Comparison of ENCODE assay signal across 1 cellular context in the genomic region with DNA sequence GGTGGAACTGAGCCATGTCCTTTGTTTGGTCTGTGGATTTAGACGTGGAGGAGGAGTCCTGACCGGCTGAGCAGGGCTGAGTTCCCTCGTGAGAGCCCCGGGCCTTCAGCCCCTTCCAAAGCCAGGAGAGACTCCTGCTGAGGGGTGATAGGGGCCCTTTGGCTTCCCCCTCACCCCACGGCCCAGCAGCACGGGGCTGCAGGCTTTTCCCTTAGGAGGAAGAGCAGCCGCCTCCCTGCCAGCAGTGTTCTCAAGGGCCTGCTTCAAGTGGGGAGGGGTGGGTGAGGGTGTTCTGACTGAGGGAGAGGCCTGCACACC.
TF ChIP-seq lines count a peak whose summit lies in the region.

No MANE protein-coding gene starts in this region.

TF ChIP-seq in GM23338, 12 proteins besides CTCF, POLR2A, EP300 and RAD21 (continued from another document):
- TF ChIP-seq ZNF462 (CRISPR knock-in tag; IDR thresholded peaks at IDR 0.05) (no peak), EZH2phosphoT487 (IDR thresholded peaks at IDR 0.05; ENCODE audit: unreplicated experiment) (no peak)
